Comparison of ENCODE assay signal across 10 cellular contexts in the genomic region with DNA sequence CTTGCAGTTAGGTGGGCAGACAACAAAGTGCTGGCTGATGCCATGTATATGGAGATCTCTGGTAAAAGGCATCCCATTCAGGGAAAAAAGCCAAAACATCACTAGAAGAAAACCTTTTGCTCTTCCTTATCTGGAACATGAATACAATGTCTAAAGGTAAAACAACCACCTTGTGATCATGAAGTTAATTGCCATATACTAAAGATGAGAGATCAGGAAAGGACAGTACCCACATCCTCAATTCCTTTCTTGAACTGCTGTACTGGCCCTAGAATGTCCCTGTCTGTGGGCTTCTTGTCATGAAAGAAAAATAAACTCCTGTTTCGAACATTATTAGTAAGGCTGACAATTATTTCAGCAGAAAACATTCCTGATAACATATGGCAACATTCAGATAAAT.
"Had no signal": no experiment of that assay in that cellular context is flagged by ENCODE, and none has a peak within 500 bp of the region (broad histone marks: within the 10 kb centered on the region; RNA-seq: fewer than 3 reads in every experiment).

No MANE protein-coding gene starts in this region.

- H3K27me3 Mint-ChIP-seq: memory B cell; stimulated activated naive CD8-positive, alpha-beta T cell treated with anti-CD3 and anti-CD28 coated beads, Interleukin-15, amount 100 ng/mL, for 72 hours had no signal

- H3K4me3 ChIP-seq: ascending aorta, heart left ventricle, testis had no signal

- H3K27ac ChIP-seq: ascending aorta, heart left ventricle, parathyroid adenoma, testis had no signal

- DNase-seq: activated CD4-positive, CD25-positive, alpha-beta regulatory T cell treated with anti-CD3 and anti-CD28 coated beads, Interleukin-2, amount 50 U/mL, for 72 hours; activated gamma-delta T cell; heart left ventricle; T-helper 9 cell; testis had no signal

- H3K4me1 ChIP-seq: ascending aorta, parathyroid adenoma, testis had no signal

- ATAC-seq: heart left ventricle, left lobe of liver had no signal

- H3K4me3 Mint-ChIP-seq: memory B cell had no signal

- H3K9ac ChIP-seq: parathyroid adenoma had no signal

- H3K9me3 ChIP-seq: ascending aorta, heart left ventricle, testis had no signal

- H2AFZ ChIP-seq: parathyroid adenoma had no signal

- H3K27me3 ChIP-seq: ascending aorta, heart left ventricle, testis had no signal

- H3K9me3 Mint-ChIP-seq: memory B cell had no signal
